ENCODE assay signal across 17 cellular contexts in the genomic region with DNA sequence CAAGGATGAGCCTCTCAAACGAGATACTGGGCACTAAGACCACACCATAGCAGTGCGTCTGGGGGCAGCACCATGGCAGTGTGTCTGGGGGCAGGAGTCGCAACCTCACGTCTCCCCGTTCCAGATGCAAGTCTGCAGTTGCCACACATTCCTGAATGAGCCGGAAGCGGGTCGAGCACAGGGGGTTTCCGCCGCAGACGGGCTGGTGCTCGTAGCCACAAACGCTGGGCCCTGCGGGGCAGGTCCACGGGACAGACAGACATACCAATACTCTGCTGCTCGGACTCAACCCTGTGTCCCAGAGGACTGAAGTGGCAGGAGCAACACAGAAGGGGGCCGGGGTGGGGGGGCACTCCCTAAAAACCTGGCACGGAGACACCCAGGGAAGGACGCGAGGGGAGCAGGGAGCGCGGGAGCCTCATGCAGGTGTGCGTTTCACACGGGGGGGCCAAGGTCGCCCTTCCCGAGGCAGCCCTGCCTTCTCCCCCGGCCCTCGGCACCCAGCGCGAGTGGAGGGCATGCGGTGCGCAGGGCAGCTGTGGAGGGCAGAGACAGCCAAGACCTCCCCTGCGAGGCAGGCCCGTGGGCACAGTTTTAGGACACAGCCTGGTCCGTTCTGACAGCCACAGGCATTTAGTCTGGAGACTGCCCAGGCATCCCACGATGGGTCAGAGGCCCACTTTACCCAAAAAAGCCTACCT.
"Had no signal": no experiment of that assay in that cellular context is flagged by ENCODE, and none has a peak within 500 bp of the region (broad histone marks: within the 10 kb centered on the region; RNA-seq: fewer than 3 reads in every experiment).

No MANE protein-coding gene starts in this region.

- H3K9me3 ChIP-seq: thyroid gland, uterus had no signal

- H3K27me3 Mint-ChIP-seq: activated naive CD8-positive, alpha-beta T cell treated with anti-CD3 and anti-CD28 coated beads for 36 hours; natural killer cell treated with Interleukin-12 subunit alpha and Interleukin-12 subunit beta and Interleukin-15 and Interleukin-18, amount 100 ng/mL, for 72 hours; T-helper 17 cell had no signal

- H3K27ac Mint-ChIP-seq: activated naive CD8-positive, alpha-beta T cell treated with anti-CD3 and anti-CD28 coated beads for 36 hours; endodermal cell; natural killer cell treated with Interleukin-12 subunit alpha and Interleukin-12 subunit beta and Interleukin-15 and Interleukin-18, amount 100 ng/mL, for 72 hours; progenitor cell of endocrine pancreas had no signal

- H3K27ac ChIP-seq: cardiac muscle cell, epithelial cell of prostate, thyroid gland, uterus, WERI-Rb-1 had no signal

- H3K9me3 Mint-ChIP-seq: activated naive CD8-positive, alpha-beta T cell treated with anti-CD3 and anti-CD28 coated beads for 36 hours; endodermal cell; natural killer cell treated with Interleukin-12 subunit alpha and Interleukin-12 subunit beta and Interleukin-15 and Interleukin-18, amount 100 ng/mL, for 72 hours had no signal

- H3K27me3 ChIP-seq: cardiac muscle cell, thyroid gland, uterus had no signal

- H3K4me3 Mint-ChIP-seq: activated naive CD8-positive, alpha-beta T cell treated with anti-CD3 and anti-CD28 coated beads for 36 hours; endodermal cell; natural killer cell treated with Interleukin-12 subunit alpha and Interleukin-12 subunit beta and Interleukin-15 and Interleukin-18, amount 100 ng/mL, for 72 hours had no signal

- H3K36me3 ChIP-seq: uterus had no signal

- H3K4me3 ChIP-seq: cardiac muscle cell, thyroid gland, uterus had no signal

- DNase-seq: activated CD4-positive, alpha-beta T cell treated with anti-CD3 and anti-CD28 coated beads for 1 hour; activated gamma-delta T cell treated with Interleukin-2 at 50 U/mL for 16 hours; activated naive CD8-positive, alpha-beta T cell treated with anti-CD3 and anti-CD28 coated beads for 36 hours; amniotic stem cell; endodermal cell; foreskin fibroblast; occipital lobe; stimulated activated CD4-positive, alpha-beta T cell treated with anti-CD3 and anti-CD28 coated beads, Interleukin-2, amount 100 ng/mL, for 24 hours; stimulated activated naive CD4-positive, alpha-beta T cell treated with Interleukin-2 at 50 U/mL for 16 hours; T-helper 17 cell; thyroid gland; uterus; WERI-Rb-1 had no signal

- ATAC-seq: natural killer cell treated with Interleukin-12 subunit alpha and Interleukin-12 subunit beta and Interleukin-15 and Interleukin-18, amount 100 ng/mL, for 72 hours; T-helper 17 cell had no signal
